Comparison of ENCODE assay signal across 8 cellular contexts in genomic region chr7:117873056-117873932, GRCh38. TPM values are rescaled to one million over a fixed set of nuclear protein-coding genes. Genes with fewer than 3 reads are reported as not detected.
DNase-seq lines count a peak whose midpoint lies in the region; ATAC-seq, FAIRE-seq and TF ChIP-seq lines count a peak whose summit lies in the region.

A gene with protein sequence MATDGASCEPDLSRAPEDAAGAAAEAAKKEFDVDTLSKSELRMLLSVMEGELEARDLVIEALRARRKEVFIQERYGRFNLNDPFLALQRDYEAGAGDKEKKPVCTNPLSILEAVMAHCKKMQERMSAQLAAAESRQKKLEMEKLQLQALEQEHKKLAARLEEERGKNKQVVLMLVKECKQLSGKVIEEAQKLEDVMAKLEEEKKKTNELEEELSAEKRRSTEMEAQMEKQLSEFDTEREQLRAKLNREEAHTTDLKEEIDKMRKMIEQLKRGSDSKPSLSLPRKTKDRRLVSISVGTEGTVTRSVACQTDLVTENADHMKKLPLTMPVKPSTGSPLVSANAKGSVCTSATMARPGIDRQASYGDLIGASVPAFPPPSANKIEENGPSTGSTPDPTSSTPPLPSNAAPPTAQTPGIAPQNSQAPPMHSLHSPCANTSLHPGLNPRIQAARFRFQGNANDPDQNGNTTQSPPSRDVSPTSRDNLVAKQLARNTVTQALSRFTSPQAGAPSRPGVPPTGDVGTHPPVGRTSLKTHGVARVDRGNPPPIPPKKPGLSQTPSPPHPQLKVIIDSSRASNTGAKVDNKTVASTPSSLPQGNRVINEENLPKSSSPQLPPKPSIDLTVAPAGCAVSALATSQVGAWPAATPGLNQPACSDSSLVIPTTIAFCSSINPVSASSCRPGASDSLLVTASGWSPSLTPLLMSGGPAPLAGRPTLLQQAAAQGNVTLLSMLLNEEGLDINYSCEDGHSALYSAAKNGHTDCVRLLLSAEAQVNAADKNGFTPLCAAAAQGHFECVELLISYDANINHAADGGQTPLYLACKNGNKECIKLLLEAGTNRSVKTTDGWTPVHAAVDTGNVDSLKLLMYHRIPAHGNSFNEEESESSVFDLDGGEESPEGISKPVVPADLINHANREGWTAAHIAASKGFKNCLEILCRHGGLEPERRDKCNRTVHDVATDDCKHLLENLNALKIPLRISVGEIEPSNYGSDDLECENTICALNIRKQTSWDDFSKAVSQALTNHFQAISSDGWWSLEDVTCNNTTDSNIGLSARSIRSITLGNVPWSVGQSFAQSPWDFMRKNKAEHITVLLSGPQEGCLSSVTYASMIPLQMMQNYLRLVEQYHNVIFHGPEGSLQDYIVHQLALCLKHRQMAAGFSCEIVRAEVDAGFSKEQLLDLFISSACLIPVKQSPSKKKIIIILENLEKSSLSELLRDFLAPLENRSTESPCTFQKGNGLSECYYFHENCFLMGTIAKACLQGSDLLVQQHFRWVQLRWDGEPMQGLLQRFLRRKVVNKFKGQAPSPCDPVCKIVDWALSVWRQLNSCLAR (N-terminal part only) (minus strand): TSS chr7:117873441. CDS start chr7:117873415, 26 bp downstream.

- peaks cover 0 to 2% (median 0%) of the 10 kb centered on the region in 4 experiments; a peak in 1 of 8 replicates for H3K36me3 ChIP-seq in H1 (ENCODE audit: control insufficient read depth in 2 of 4, insufficient read depth in 4 of 4, low read length in 3 of 4)
- no peaks in the 10 kb centered on the region for H3K36me3 ChIP-seq in lung (ENCODE audit: control insufficient read depth in 2 of 2, insufficient read depth in 2 of 2, low read length in 2 of 2)

- peak in 1 of 2 experiments; percentile 21; a peak in 2 of 4 replicates for TF ChIP-seq RAD21 in H1 (IDR thresholded peaks at IDR 0.05 in 1 of 2, conservative IDR thresholded peaks at IDR 0.05 in 1 of 2; ENCODE audit: low read depth in 2 of 2, low read length in 2 of 2)

- H3K14ac ChIP-seq in H1 (ENCODE audit: insufficient read length) = no peak within 1 kb of the TSS

- H3K79me2 ChIP-seq in H1 (ENCODE audit: control insufficient read depth in 1 of 2, insufficient read depth in 2 of 2, low read length in 2 of 2) = peaks cover 7 to 45% of the 10 kb centered on the region in 2 experiments; a peak in 3 of 4 replicates

- peak within 1 kb of the TSS; percentile 92 for H4K91ac ChIP-seq in H1 (replicated peaks; ENCODE audit: insufficient read length, low read length)

- H3K27ac ChIP-seq in CD4-positive, alpha-beta T cell (ENCODE audit: low read depth, low read length) = no peak within 1 kb of the TSS
- H3K27ac ChIP-seq in H1 (ENCODE audit: low read depth, low read length) (peak within 1 kb of the TSS; percentile 54; the same call in 1 of the 2 replicates), lung (ENCODE audit: low read depth in 1 of 2, low read length in 1 of 2) (peak within 1 kb of the TSS in 1 of 2 donors; percentile 53), substantia nigra (ENCODE audit: low read depth, low read length, poor library complexity, severe bottlenecking) (peak within 1 kb of the TSS; percentile 98)

- peak within 1 kb of the TSS; percentile 88; the same call in 1 of the 2 replicates for H2BK12ac ChIP-seq in H1 (ENCODE audit: low read depth, low read length)

- H3K23me2 ChIP-seq in H1 (ENCODE audit: low read depth, low read length) = peaks cover 13% of the 10 kb centered on the region

- H3K4ac ChIP-seq in H1 (replicated peaks; ENCODE audit: insufficient read length, low read depth, low read length) = peak within 1 kb of the TSS; percentile 80

- CTCF ChIA-PET in CD4-positive, alpha-beta T cell (lab: Charles Lee) = no interaction called here
- CTCF ChIA-PET in H1 (lab: Charles Lee; ENCODE audit: partially characterized antibody) = interaction anchor here (0.8 to 1.6 kb wide), 10 partner anchors 8 to 280 kb away, joined by 3 to 6 read pairs (median 4); no protein-coding TSS in a partner anchor

- peaks cover 61% of the 10 kb centered on the region for H3K27me3 Mint-ChIP-seq in CD4-positive, alpha-beta T cell

- 2% methylated on average over 19 of the region's 113 CpGs; no CpG with 5 or more reads in 1 of the 2 experiments for WGBS in H1 (ENCODE audit: extremely low coverage in 1 of 2, insufficient coverage in 1 of 2, insufficient read length in 1 of 2, insufficient replicate concordance in 2 of 2, low coverage in 1 of 2, low lambda C conversion rate in 2 of 2, missing lambda C conversion rate in 1 of 2), 2 experiments
- WGBS in lung, 2 donors = 1% methylated on average over 69 to 113 of the region's 113 CpGs

- H3K4me3 ChIP-seq in H1 (ENCODE audit: extremely low read depth in 1 of 4, insufficient read depth in 2 of 4, low read depth in 3 of 4, low read length in 4 of 4) (peak within 1 kb of the TSS; percentile 88 to 98 (median 96)), lung (peak within 1 kb of the TSS; percentile 62)

- no peak for TF ChIP-seq CTCF in CD4-positive, alpha-beta T cell (IDR thresholded peaks at IDR 0.05)
- no peak for TF ChIP-seq CTCF in H1 (IDR thresholded peaks at IDR 0.05; ENCODE audit: control extremely low read depth in 1 of 3, insufficient read depth in 1 of 3, low read depth in 1 of 3, low read length in 3 of 3)
- TF ChIP-seq CTCF in lung (IDR thresholded peaks at IDR 0.05; ENCODE audit: control extremely low read depth, extremely low read depth) = no peak

- TF ChIP-seq POLR2A in H1 (IDR thresholded peaks at IDR 0.05; ENCODE audit: control extremely low read depth in 1 of 2, low read depth in 2 of 2, low read length in 2 of 2) = peak in 1 of 2 experiments; percentile 57; a peak in 1 of 3 replicates

- peak within 1 kb of the TSS; percentile 88 for H2BK120ac ChIP-seq in H1 (replicated peaks; ENCODE audit: low read depth, low read length)

- no peak for TF ChIP-seq EP300 in H1 (IDR thresholded peaks at IDR 0.05; ENCODE audit: borderline replicate concordance in 1 of 2, low read depth in 2 of 2, low read length in 2 of 2)

- H2BK20ac ChIP-seq in H1 (ENCODE audit: low read length) = peak within 1 kb of the TSS; percentile 73; the same call in 1 of the 2 replicates

- H4K5ac ChIP-seq in H1 (ENCODE audit: insufficient read length, low read depth, low read length) = peak within 1 kb of the TSS; percentile 85

- H3K4me3 Mint-ChIP-seq in CD4-positive, alpha-beta T cell = peak within 1 kb of the TSS; percentile 14

- H3K27ac Mint-ChIP-seq in CD4-positive, alpha-beta T cell = no peak within 1 kb of the TSS

- peak within 1 kb of the TSS; percentile 60; the same call in 1 of the 2 replicates for H2BK5ac ChIP-seq in H1 (ENCODE audit: low read depth, low read length)

- peak within 1 kb of the TSS; percentile 71 to 85 (median 76) for H3K9ac ChIP-seq in H1 (replicated peaks in 1 of 4; ENCODE audit: extremely low read depth in 1 of 4, low read depth in 3 of 4, low read length in 3 of 4)

- H3K4me1 Mint-ChIP-seq in CD4-positive, alpha-beta T cell (ENCODE audit: low read depth) = peaks cover 10% of the 10 kb centered on the region

- no peak within 1 kb of the TSS for H2AK5ac ChIP-seq in H1 (ENCODE audit: low read depth, low read length)

- H3K36me3 Mint-ChIP-seq in CD4-positive, alpha-beta T cell (ENCODE audit: low read depth) = no peaks in the 10 kb centered on the region

- peak within 1 kb of the TSS; percentile 88 for H3K18ac ChIP-seq in H1 (ENCODE audit: extremely low read depth, low read length)

- H3K23ac ChIP-seq in H1 (ENCODE audit: insufficient read length) = no peak within 1 kb of the TSS

- peak within 1 kb of the TSS; percentile 62; the same call in 1 of the 2 replicates for H2BK15ac ChIP-seq in H1 (ENCODE audit: low read length)

- H3K56ac ChIP-seq in H1 (replicated peaks; ENCODE audit: insufficient read length, low read depth, low read length) = peak within 1 kb of the TSS; percentile 87

- H4K8ac ChIP-seq in H1 (ENCODE audit: extremely low read depth, insufficient read depth, low read length) = peak within 1 kb of the TSS; percentile 91

- no peaks in the 10 kb centered on the region for H3K9me3 Mint-ChIP-seq in CD4-positive, alpha-beta T cell

- peak within 1 kb of the TSS; percentile 66 to 88 for H3K4me2 ChIP-seq in H1 (ENCODE audit: insufficient read depth in 1 of 2, low read depth in 2 of 2, low read length in 2 of 2)

- H4K20me1 ChIP-seq in H1 (replicated peaks in 1 of 2; ENCODE audit: control insufficient read depth in 1 of 2, insufficient read depth in 2 of 2, low read length in 2 of 2) = peaks cover 1% of the 10 kb centered on the region in 2 experiments

- POLR2A ChIA-PET in CD4-positive, alpha-beta T cell (lab: Charles Lee) = no interaction called here
- POLR2A ChIA-PET in H1 (lab: Charles Lee; ENCODE audit: partially characterized antibody) = interaction anchor here (0.6 to 1.9 kb wide), 5 partner anchors 12 to 99 kb away, joined by 3 to 5 read pairs (median 4); no protein-coding TSS in a partner anchor

- no peak for ATAC-seq in CD4-positive, alpha-beta T cell (ENCODE audit: poor library complexity)
- peak; percentile 44 for ATAC-seq in GM21786 (IDR thresholded peaks at IDR 0.05; ENCODE audit: unreplicated experiment)
- peak; percentile 82 for ATAC-seq in lung (ENCODE audit: insufficient read depth, low FRiP score)
- no peak for ATAC-seq in HG03521 (IDR thresholded peaks at IDR 0.05; ENCODE audit: unreplicated experiment)

- intact Hi-C loops in CD4-positive, alpha-beta T cell (cut with DNase I, micrococcal nuclease) = no loop called here

- H3K27me3 ChIP-seq in CD4-positive, alpha-beta T cell (ENCODE audit: control insufficient read depth, insufficient read depth, low read length) = peaks cover 41% of the 10 kb centered on the region
- H3K27me3 ChIP-seq in H1 (replicated peaks in 1 of 4; ENCODE audit: control insufficient read depth in 3 of 4, extremely low read depth in 1 of 4, insufficient read depth in 3 of 4, low read length in 3 of 4) (no peaks in the 10 kb centered on the region), lung (ENCODE audit: control insufficient read depth, insufficient read depth) (no peaks in the 10 kb centered on the region)

- H3K4me1 ChIP-seq in H1 (replicated peaks in 1 of 4; ENCODE audit: control insufficient read depth in 3 of 4, insufficient read depth in 4 of 4, low read length in 3 of 4) = peaks cover 2 to 19% (median 10%) of the 10 kb centered on the region in 4 experiments; a peak in 6 of 7 replicates
- H3K4me1 ChIP-seq in lung (ENCODE audit: control insufficient read depth in 2 of 2, insufficient read depth in 2 of 2, low read length in 2 of 2) = peaks cover 0 to 6% of the 10 kb centered on the region in 2 donors

- no peak for DNase-seq in CD4-positive, alpha-beta T cell
- DNase-seq in SK-MEL-5 (ENCODE audit: low read depth, low spot score) = peak; percentile 63
- peak in 1 of 2 experiments; percentile 81 for DNase-seq in H1 (ENCODE audit: low read depth in 1 of 2, low spot score in 2 of 2)
- peak; percentile 31 for DNase-seq in lung (ENCODE audit: low spot score)
- peak in 45 of 49 donors; percentile 12 to 81 (median 62) for DNase-seq in substantia nigra (lab: John Stamatoyannopoulos, UW)
- DNase-seq in pons (ENCODE audit: low spot score) = no peak

- H2AFZ ChIP-seq in H1 (ENCODE audit: low read length) = peak within 1 kb of the TSS; percentile 32; the same call in 1 of the 2 replicates

- no peaks in the 10 kb centered on the region for H3K9me3 ChIP-seq in CD4-positive, alpha-beta T cell (ENCODE audit: control insufficient read depth, low read length)
- no peaks in the 10 kb centered on the region for H3K9me3 ChIP-seq in H1 (ENCODE audit: insufficient read depth in 2 of 2, low read depth in 1 of 2, low read length in 1 of 2)
- H3K9me3 ChIP-seq in lung (ENCODE audit: control insufficient read depth in 2 of 2, insufficient read depth in 1 of 2, low read length in 1 of 2) = peaks cover 0 to 3% of the 10 kb centered on the region in 2 donors

- H3K79me1 ChIP-seq in H1 (ENCODE audit: low read depth, low read length) = 0 out of 2 replicates have a peak, but pooled peaks cover 2% of the 10 kb centered on the region

- FAIRE-seq in H1 (lab: Jason Lieb, UNC) = no peak

- in situ Hi-C loops in SK-MEL-5 (cut with HindIII; ENCODE audit: low pct_unique_long_range_greater_than_20kb, low sequenced_read_pairs) = no loop called here

RNA-seq across cellular contexts. Expression of the gene that starts here (rescaled TPM):
- total RNA-seq in CD4-positive, alpha-beta T cell = not detected
- 43.3 and 46.3 TPM in 2 replicates for total RNA-seq in SK-MEL-5 (2014; rRNA removed; shearing (Covaris generic))
- 31.2 and 43.6 TPM in 2 replicates for polyA plus RNA-seq in SK-MEL-5 (2015; cell fraction: cytosol; rRNA removed)
- 55.5 and 65.0 TPM in 2 replicates for polyA plus RNA-seq in SK-MEL-5 (2015; cell fraction: nucleus; rRNA removed)
- total RNA-seq in H1 (2021; fragmentation: NEBNext Ultra II Directional; extraction: Animal tissue kit (Norgen Biotek cat#: 25700)) = 30.9 and 35.1 TPM in 2 replicates
- polyA plus RNA-seq in H1 (2011; rRNA removed) = 13.0 and 15.3 TPM in 2 replicates
- 17.2 TPM for polyA plus RNA-seq in H1 (2011; cell fraction: cytosol; rRNA removed)
- polyA plus RNA-seq in H1 (2011; cell fraction: nucleus; rRNA removed) = 28.1 TPM
- 16.4 to 24.1 TPM (median 19.3 TPM) in 4 replicates for polyA plus RNA-seq in H1 (2012, experiment 1 of 2)
- 1.1 TPM for polyA plus RNA-seq in H1 (2012, experiment 2 of 2)
- 13.7 TPM for polyA plus RNA-seq in H1 (2013, experiment 1 of 2)
- polyA plus RNA-seq in H1 (2013, experiment 2 of 2) = 13.3 TPM
- polyA minus RNA-seq in H1 (2011; rRNA and poly(A)+ RNA removed) = 44.0 and 63.2 TPM in 2 replicates
- 12.7 TPM for polyA minus RNA-seq in H1 (2011; cell fraction: cytosol; rRNA and poly(A)+ RNA removed)
- polyA minus RNA-seq in H1 (2011; cell fraction: nucleus; rRNA and poly(A)+ RNA removed) = 52.1 TPM
- 10 to 100 TPM in 1 of 2 donors, 1 to 10 TPM in 1; 3.6 to 15.4 TPM for total RNA-seq in lung
- 1 to 10 TPM in 1 of 2 donors, under 1 TPM in 1; 0.63 to 1.2 TPM for polyA plus RNA-seq in lung

Comparison
In these comparisons a context has a peak if more than half of its experiments do, and no peak if none do; other contexts are left out.
1. RNA of the gene that starts here (total RNA-seq): 43.3 to 46.3 TPM in SK-MEL-5, 30.9 to 35.1 TPM in H1 and 3.6 to 15.4 TPM in lung; not detected in CD4-positive, alpha-beta T cell; every median in the first group is over 4 times any median in the second.
2. ATAC-seq: peak in GM21786 (single experiment) and lung (single experiment); none in CD4-positive, alpha-beta T cell (single experiment) and HG03521 (single experiment).
3. DNase-seq: peak in SK-MEL-5 (single experiment), lung (single experiment) and substantia nigra (45 of 49); none in CD4-positive, alpha-beta T cell (0 of 10) and pons (single experiment).